In the genomic region with DNA sequence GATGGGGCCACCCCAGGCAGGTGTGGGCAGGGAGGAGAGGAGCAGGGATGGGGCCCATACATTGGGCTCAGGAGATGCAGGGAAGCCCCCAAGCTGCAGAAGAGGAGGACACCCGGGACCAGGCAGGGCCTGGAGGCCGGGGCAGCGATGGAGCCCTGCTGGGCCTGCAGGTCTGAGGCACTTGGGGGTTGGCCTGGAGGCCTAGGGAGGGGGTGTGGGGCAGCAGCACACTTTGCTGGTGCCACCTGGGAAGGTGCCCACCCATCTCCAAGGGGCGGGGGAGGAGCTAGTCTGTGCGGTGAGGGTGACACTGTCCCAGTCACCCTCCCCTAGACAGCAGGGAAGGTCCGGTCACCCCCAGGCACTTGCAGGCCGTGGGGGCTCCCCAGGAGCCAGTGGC, we compare ENCODE assay signal across 14 cellular contexts.
"Had no signal": no experiment of that assay in that cellular context is flagged by ENCODE, and none has a peak within 500 bp of the region (broad histone marks: within the 10 kb centered on the region; RNA-seq: fewer than 3 reads in every experiment).

No MANE protein-coding gene starts in this region.

- H3K27ac ChIP-seq: esophagus muscularis mucosa, hepatocyte, ovary, right lobe of liver had no signal

- H3K9me3 Mint-ChIP-seq: activated naive CD4-positive, alpha-beta T cell treated with anti-CD3 and anti-CD28 coated beads, Interleukin-2, amount 50 U/mL, for 24 hours; memory B cell; stimulated activated effector memory CD8-positive, alpha-beta T cell treated with anti-CD3 and anti-CD28 coated beads, Interleukin-12 subunit alpha, Interleukin-12 subunit beta, amount 100 ng/mL, for 72 hours; T-cell had no signal

- DNase-seq: activated CD4-positive, alpha-beta T cell treated with anti-CD3 and anti-CD28 coated beads, Interleukin-2, amount 50 U/mL, for 1 hour; activated effector memory CD4-positive, alpha-beta T cell treated with anti-CD3 and anti-CD28 coated beads, Interleukin-2, amount 50 U/mL, for 16 hours; ovary; stimulated activated CD4-positive, alpha-beta T cell treated with anti-CD3 and anti-CD28 coated beads, Interleukin-1b, Interleukin-23, amount 100 ng/mL, for 48 hours; T-cell; T1000 had no signal

- H3K9me3 ChIP-seq: esophagus muscularis mucosa, left lung, ovary, right lobe of liver had no signal

- H3K4me3 ChIP-seq: esophagus muscularis mucosa, hepatocyte, ovary, right lobe of liver had no signal

- H3K27me3 ChIP-seq: esophagus muscularis mucosa, hepatocyte, left lung, ovary, right lobe of liver had no signal

- H3K36me3 ChIP-seq: esophagus muscularis mucosa, left lung, ovary, right lobe of liver had no signal

- H3K4me3 Mint-ChIP-seq: activated naive CD4-positive, alpha-beta T cell treated with anti-CD3 and anti-CD28 coated beads, Interleukin-2, amount 50 U/mL, for 24 hours; memory B cell; nephron; stimulated activated effector memory CD8-positive, alpha-beta T cell treated with anti-CD3 and anti-CD28 coated beads, Interleukin-12 subunit alpha, Interleukin-12 subunit beta, amount 100 ng/mL, for 72 hours; T-cell had no signal

- H3K27ac Mint-ChIP-seq: activated naive CD4-positive, alpha-beta T cell treated with anti-CD3 and anti-CD28 coated beads, Interleukin-2, amount 50 U/mL, for 24 hours; memory B cell; nephron; stimulated activated effector memory CD8-positive, alpha-beta T cell treated with anti-CD3 and anti-CD28 coated beads, Interleukin-12 subunit alpha, Interleukin-12 subunit beta, amount 100 ng/mL, for 72 hours; T-cell had no signal

- H3K27me3 Mint-ChIP-seq: activated naive CD4-positive, alpha-beta T cell treated with anti-CD3 and anti-CD28 coated beads, Interleukin-2, amount 50 U/mL, for 24 hours; memory B cell; T-cell had no signal

- H3K4me1 Mint-ChIP-seq: nephron had no signal

- H3K36me3 Mint-ChIP-seq: activated naive CD4-positive, alpha-beta T cell treated with anti-CD3 and anti-CD28 coated beads, Interleukin-2, amount 50 U/mL, for 24 hours; memory B cell; T-cell had no signal

- H3K4me2 ChIP-seq: hepatocyte had no signal
